4 cellular contexts compared by ENCODE assay signal in genomic region chr10:36581237-36581636, GRCh38.
"Had no signal": no experiment of that assay in that cellular context is flagged by ENCODE, and none has a peak within 500 bp of the region (broad histone marks: within the 10 kb centered on the region; RNA-seq: fewer than 3 reads in every experiment).

No MANE protein-coding gene starts in this region.

- H3K9me3 ChIP-seq: HAP-1 had no signal

- H3K36me3 ChIP-seq: HAP-1 had no signal

- H3K4me1 ChIP-seq: HAP-1 had no signal

- ATAC-seq: GM23338, HCT116 had no signal

- H3K4me3 ChIP-seq: GM23248, GM23338, HAP-1 had no signal

- H3K27ac ChIP-seq: GM23248 had no signal
